ENCODE assay signal across 1 cellular context in genomic region chr22:29030618-29031235, GRCh38.
TF ChIP-seq lines count a peak whose summit lies in the region.

No MANE protein-coding gene starts in this region.

TF ChIP-seq in HepG2, 621 proteins besides CTCF, POLR2A, EP300 and RAD21 (continued from another document and continues in another):
- no peak for TF ChIP-seq U2AF1 (optimal IDR thresholded peaks at IDR 0.05; ENCODE audit: low read depth, low read length)
- peak; percentile 72; the same call in 1 of the 2 replicates for TF ChIP-seq ZNF678 (CRISPR knock-in tag; IDR thresholded peaks at IDR 0.05)
- TF ChIP-seq ATF6 (CRISPR knock-in tag; conservative IDR thresholded peaks at IDR 0.05) = no peak
- peak; percentile 51; the same call in 1 of the 2 replicates for TF ChIP-seq KDM1A (CRISPR knock-in tag; IDR thresholded peaks at IDR 0.05)
- TF ChIP-seq, protein P1, sequence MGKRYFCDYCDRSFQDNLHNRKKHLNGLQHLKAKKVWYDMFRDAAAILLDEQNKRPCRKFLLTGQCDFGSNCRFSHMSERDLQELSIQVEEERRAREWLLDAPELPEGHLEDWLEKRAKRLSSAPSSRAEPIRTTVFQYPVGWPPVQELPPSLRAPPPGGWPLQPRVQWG (CRISPR knock-in tag; IDR thresholded peaks at IDR 0.05; ENCODE audit: borderline replicate concordance, low read depth) = no peak
- peak; percentile 70 for TF ChIP-seq SOX13 (IDR thresholded peaks at IDR 0.05)
- peak in 1 of 2 experiments; percentile 90; a peak in 2 of 4 replicates for TF ChIP-seq SOX13 (CRISPR knock-in tag; conservative IDR thresholded peaks at IDR 0.05 in 1 of 2, IDR thresholded peaks at IDR 0.05 in 1 of 2)
- TF ChIP-seq NBN (conservative IDR thresholded peaks at IDR 0.05) = no peak
- TF ChIP-seq FLYWCH1 (CRISPR knock-in tag; IDR thresholded peaks at IDR 0.05) = no peak
- TF ChIP-seq NFE2L1 (CRISPR knock-in tag; IDR thresholded peaks at IDR 0.05; ENCODE audit: borderline replicate concordance) = no peak
- TF ChIP-seq TBX3 (IDR thresholded peaks at IDR 0.05; ENCODE audit: borderline replicate concordance) = no peak
- no peak for TF ChIP-seq NPAS2 (CRISPR knock-in tag; IDR thresholded peaks at IDR 0.05; ENCODE audit: borderline replicate concordance)
- peak; percentile 81; the same call in 1 of the 2 replicates for TF ChIP-seq SOX5 (CRISPR knock-in tag; IDR thresholded peaks at IDR 0.05; ENCODE audit: borderline replicate concordance)
- peak; percentile 75; the same call in 1 of the 2 replicates for TF ChIP-seq TARDBP (CRISPR knock-in tag; IDR thresholded peaks at IDR 0.05)
- peak; percentile 79 for TF ChIP-seq ZNF564 (CRISPR knock-in tag; IDR thresholded peaks at IDR 0.05)
- peak; percentile 52; the same call in 1 of the 2 replicates for TF ChIP-seq CREM (IDR thresholded peaks at IDR 0.05)
- TF ChIP-seq CREM (CRISPR knock-in tag; IDR thresholded peaks at IDR 0.05) = no peak
- TF ChIP-seq, protein P2, sequence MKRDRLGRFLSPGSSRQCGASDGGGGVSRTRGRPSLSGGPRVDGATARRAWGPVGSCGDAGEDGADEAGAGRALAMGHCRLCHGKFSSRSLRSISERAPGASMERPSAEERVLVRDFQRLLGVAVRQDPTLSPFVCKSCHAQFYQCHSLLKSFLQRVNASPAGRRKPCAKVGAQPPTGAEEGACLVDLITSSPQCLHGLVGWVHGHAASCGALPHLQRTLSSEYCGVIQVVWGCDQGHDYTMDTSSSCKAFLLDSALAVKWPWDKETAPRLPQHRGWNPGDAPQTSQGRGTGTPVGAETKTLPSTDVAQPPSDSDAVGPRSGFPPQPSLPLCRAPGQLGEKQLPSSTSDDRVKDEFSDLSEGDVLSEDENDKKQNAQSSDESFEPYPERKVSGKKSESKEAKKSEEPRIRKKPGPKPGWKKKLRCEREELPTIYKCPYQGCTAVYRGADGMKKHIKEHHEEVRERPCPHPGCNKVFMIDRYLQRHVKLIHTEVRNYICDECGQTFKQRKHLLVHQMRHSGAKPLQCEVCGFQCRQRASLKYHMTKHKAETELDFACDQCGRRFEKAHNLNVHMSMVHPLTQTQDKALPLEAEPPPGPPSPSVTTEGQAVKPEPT (CRISPR knock-in tag; IDR thresholded peaks at IDR 0.05; ENCODE audit: low read depth) = no peak
- no peak for TF ChIP-seq RELA (CRISPR knock-in tag; IDR thresholded peaks at IDR 0.05)
- TF ChIP-seq ZKSCAN1 (IDR thresholded peaks at IDR 0.05; ENCODE audit: low read length) = no peak
- TF ChIP-seq ZNF460 (CRISPR knock-in tag; IDR thresholded peaks at IDR 0.05; ENCODE audit: borderline replicate concordance) = no peak; the same call in 1 of the 2 replicates
- TF ChIP-seq PCBP1 (IDR thresholded peaks at IDR 0.05; ENCODE audit: borderline replicate concordance, low read depth, low read length) = peak; percentile 94
- TF ChIP-seq, protein P3, sequence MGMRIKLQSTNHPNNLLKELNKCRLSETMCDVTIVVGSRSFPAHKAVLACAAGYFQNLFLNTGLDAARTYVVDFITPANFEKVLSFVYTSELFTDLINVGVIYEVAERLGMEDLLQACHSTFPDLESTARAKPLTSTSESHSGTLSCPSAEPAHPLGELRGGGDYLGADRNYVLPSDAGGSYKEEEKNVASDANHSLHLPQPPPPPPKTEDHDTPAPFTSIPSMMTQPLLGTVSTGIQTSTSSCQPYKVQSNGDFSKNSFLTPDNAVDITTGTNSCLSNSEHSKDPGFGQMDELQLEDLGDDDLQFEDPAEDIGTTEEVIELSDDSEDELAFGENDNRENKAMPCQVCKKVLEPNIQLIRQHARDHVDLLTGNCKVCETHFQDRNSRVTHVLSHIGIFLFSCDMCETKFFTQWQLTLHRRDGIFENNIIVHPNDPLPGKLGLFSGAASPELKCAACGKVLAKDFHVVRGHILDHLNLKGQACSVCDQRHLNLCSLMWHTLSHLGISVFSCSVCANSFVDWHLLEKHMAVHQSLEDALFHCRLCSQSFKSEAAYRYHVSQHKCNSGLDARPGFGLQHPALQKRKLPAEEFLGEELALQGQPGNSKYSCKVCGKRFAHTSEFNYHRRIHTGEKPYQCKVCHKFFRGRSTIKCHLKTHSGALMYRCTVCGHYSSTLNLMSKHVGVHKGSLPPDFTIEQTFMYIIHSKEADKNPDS (CRISPR knock-in tag; IDR thresholded peaks at IDR 0.05) = peak; percentile 76; the same call in 1 of the 2 replicates
- TF ChIP-seq MEF2D (CRISPR knock-in tag; IDR thresholded peaks at IDR 0.05) = peak; percentile 58; the same call in 1 of the 2 replicates
- TF ChIP-seq ZNF792 (CRISPR knock-in tag; IDR thresholded peaks at IDR 0.05) = no peak
- TF ChIP-seq DRAP1 (CRISPR knock-in tag; IDR thresholded peaks at IDR 0.05) = peak; percentile 23; the same call in 1 of the 2 replicates
- peak; percentile 37; the same call in 1 of the 2 replicates for TF ChIP-seq KDM5A (IDR thresholded peaks at IDR 0.05; ENCODE audit: borderline replicate concordance, low read length)
- TF ChIP-seq CBX1 (IDR thresholded peaks at IDR 0.05; ENCODE audit: low read depth) = no peak
- TF ChIP-seq ZNF251 (CRISPR knock-in tag; IDR thresholded peaks at IDR 0.05) = no peak
- peak; percentile 82 for TF ChIP-seq IRF2 (CRISPR knock-in tag; IDR thresholded peaks at IDR 0.05)
- no peak for TF ChIP-seq ARID2 (CRISPR knock-in tag; IDR thresholded peaks at IDR 0.05; ENCODE audit: borderline replicate concordance)
- 0 out of 2 replicates have a peak, but pooled peaks have one; percentile 43 for TF ChIP-seq ZBTB42 (CRISPR knock-in tag; IDR thresholded peaks at IDR 0.05)
- no peak for TF ChIP-seq ZNF496 (CRISPR knock-in tag; IDR thresholded peaks at IDR 0.05; ENCODE audit: insufficient replicate concordance)
- TF ChIP-seq, protein P4, sequence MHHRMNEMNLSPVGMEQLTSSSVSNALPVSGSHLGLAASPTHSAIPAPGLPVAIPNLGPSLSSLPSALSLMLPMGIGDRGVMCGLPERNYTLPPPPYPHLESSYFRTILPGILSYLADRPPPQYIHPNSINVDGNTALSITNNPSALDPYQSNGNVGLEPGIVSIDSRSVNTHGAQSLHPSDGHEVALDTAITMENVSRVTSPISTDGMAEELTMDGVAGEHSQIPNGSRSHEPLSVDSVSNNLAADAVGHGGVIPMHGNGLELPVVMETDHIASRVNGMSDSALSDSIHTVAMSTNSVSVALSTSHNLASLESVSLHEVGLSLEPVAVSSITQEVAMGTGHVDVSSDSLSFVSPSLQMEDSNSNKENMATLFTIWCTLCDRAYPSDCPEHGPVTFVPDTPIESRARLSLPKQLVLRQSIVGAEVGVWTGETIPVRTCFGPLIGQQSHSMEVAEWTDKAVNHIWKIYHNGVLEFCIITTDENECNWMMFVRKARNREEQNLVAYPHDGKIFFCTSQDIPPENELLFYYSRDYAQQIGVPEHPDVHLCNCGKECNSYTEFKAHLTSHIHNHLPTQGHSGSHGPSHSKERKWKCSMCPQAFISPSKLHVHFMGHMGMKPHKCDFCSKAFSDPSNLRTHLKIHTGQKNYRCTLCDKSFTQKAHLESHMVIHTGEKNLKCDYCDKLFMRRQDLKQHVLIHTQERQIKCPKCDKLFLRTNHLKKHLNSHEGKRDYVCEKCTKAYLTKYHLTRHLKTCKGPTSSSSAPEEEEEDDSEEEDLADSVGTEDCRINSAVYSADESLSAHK (CRISPR knock-in tag; IDR thresholded peaks at IDR 0.05; ENCODE audit: borderline replicate concordance) = no peak
- TF ChIP-seq SP4 (CRISPR knock-in tag; IDR thresholded peaks at IDR 0.05) = peak; percentile 46; the same call in 1 of the 2 replicates
- TF ChIP-seq KLF15 (CRISPR knock-in tag; IDR thresholded peaks at IDR 0.05; ENCODE audit: borderline replicate concordance) = no peak; the same call in 1 of the 2 replicates
- no peak for TF ChIP-seq FOXJ3 (CRISPR knock-in tag; IDR thresholded peaks at IDR 0.05; ENCODE audit: borderline replicate concordance)
- TF ChIP-seq, protein P5, sequence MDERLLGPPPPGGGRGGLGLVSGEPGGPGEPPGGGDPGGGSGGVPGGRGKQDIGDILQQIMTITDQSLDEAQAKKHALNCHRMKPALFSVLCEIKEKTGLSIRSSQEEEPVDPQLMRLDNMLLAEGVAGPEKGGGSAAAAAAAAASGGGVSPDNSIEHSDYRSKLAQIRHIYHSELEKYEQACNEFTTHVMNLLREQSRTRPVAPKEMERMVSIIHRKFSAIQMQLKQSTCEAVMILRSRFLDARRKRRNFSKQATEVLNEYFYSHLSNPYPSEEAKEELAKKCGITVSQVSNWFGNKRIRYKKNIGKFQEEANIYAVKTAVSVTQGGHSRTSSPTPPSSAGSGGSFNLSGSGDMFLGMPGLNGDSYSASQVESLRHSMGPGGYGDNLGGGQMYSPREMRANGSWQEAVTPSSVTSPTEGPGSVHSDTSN (CRISPR knock-in tag; IDR thresholded peaks at IDR 0.05) = 0 out of 2 replicates have a peak, but pooled peaks have one; percentile 12
- no peak; the same call in 1 of the 2 replicates for TF ChIP-seq IRF9 (CRISPR knock-in tag; IDR thresholded peaks at IDR 0.05; ENCODE audit: borderline replicate concordance)
- TF ChIP-seq IRF1 (CRISPR knock-in tag; IDR thresholded peaks at IDR 0.05; ENCODE audit: low read depth) = peak; percentile 29; the same call in 1 of the 2 replicates
- peak; percentile 97 for TF ChIP-seq ZNF746 (CRISPR knock-in tag; IDR thresholded peaks at IDR 0.05)
- TF ChIP-seq SRY (CRISPR knock-in tag; IDR thresholded peaks at IDR 0.05) = no peak
- no peak for TF ChIP-seq SIN3B (IDR thresholded peaks at IDR 0.05; ENCODE audit: low read length)
- peak; percentile 65; the same call in 1 of the 2 replicates for TF ChIP-seq GTF3A (CRISPR knock-in tag; conservative IDR thresholded peaks at IDR 0.05)
- TF ChIP-seq MXI1 (IDR thresholded peaks at IDR 0.05; ENCODE audit: borderline replicate concordance, low read depth, low read length) = 0 out of 3 replicates have a peak, but pooled peaks have one; percentile 17
- TF ChIP-seq HMGA1 (CRISPR knock-in tag; conservative IDR thresholded peaks at IDR 0.05) = no peak
- TF ChIP-seq ZNF558 (CRISPR knock-in tag; IDR thresholded peaks at IDR 0.05; ENCODE audit: borderline replicate concordance) = no peak
- peak; percentile 69; the same call in 1 of the 2 replicates for TF ChIP-seq HMG20A (CRISPR knock-in tag; IDR thresholded peaks at IDR 0.05; ENCODE audit: borderline replicate concordance)
- TF ChIP-seq ZBTB25 (CRISPR knock-in tag; IDR thresholded peaks at IDR 0.05) = peak; percentile 59; the same call in 1 of the 2 replicates
- 0 out of 2 replicates have a peak, but pooled peaks have one; percentile 55 for TF ChIP-seq NFKBIZ (CRISPR knock-in tag; IDR thresholded peaks at IDR 0.05)
- no peak for TF ChIP-seq SNAI1 (CRISPR knock-in tag; IDR thresholded peaks at IDR 0.05; ENCODE audit: borderline replicate concordance)
- peak; percentile 96 for TF ChIP-seq FOXO1 (CRISPR knock-in tag; IDR thresholded peaks at IDR 0.05)
- peak; percentile 70 for TF ChIP-seq ZBTB37 (CRISPR knock-in tag; IDR thresholded peaks at IDR 0.05)
- no peak for TF ChIP-seq ZNF576 (CRISPR knock-in tag; IDR thresholded peaks at IDR 0.05)
- no peak for TF ChIP-seq PHB2 (IDR thresholded peaks at IDR 0.05; ENCODE audit: partially characterized antibody)
- no peak for TF ChIP-seq ZNF790 (CRISPR knock-in tag; IDR thresholded peaks at IDR 0.05; ENCODE audit: borderline replicate concordance)
